Comparison of ENCODE assay signal across 8 cellular contexts in genomic region chr1:23810818-23811420, GRCh38.
DNase-seq lines count a peak whose midpoint lies in the region; ATAC-seq and TF ChIP-seq lines count a peak whose summit lies in the region.

No MANE protein-coding gene starts in this region.

- ATAC-seq in HG02759 (IDR thresholded peaks at IDR 0.05; ENCODE audit: unreplicated experiment): peak; percentile 47
- ATAC-seq in HG03039 (IDR thresholded peaks at IDR 0.05; ENCODE audit: unreplicated experiment): no peak
- no peak for ATAC-seq in HG03108 (IDR thresholded peaks at IDR 0.05; ENCODE audit: unreplicated experiment)

- DNase-seq in ELF-1 (ENCODE audit: low read depth, low spot score) (peak; percentile 77), SIG-M5 treated with dmso at 0.1 percent for 504 hours (lab: John Stamatoyannopoulos, UW; ENCODE audit: unreplicated experiment) (peak; percentile 91), astrocyte of the cerebellum (ENCODE audit: low read depth) (no peak), iris pigment epithelial cell (ENCODE audit: low read depth) (peak; percentile 46)
- DNase-seq in stimulated activated naive CD4-positive, alpha-beta T cell treated with Interleukin-2 at 50 U/mL for 16 hours (lab: John Stamatoyannopoulos, UW): peak; percentile 45

- in situ Hi-C loops in astrocyte of the cerebellum (cut with HindIII; ENCODE audit: low sequenced_read_pairs): no loop called here

- no peak overlapping the region for H3K4me3 ChIP-seq in astrocyte of the cerebellum (ENCODE audit: low read depth, low read length)

- peak; percentile 63 for TF ChIP-seq CTCF in astrocyte of the cerebellum (IDR thresholded peaks at IDR 0.05; ENCODE audit: low read depth, low read length, missing control alignments)
